ENCODE assay signal across 10 cellular contexts in the genomic region with DNA sequence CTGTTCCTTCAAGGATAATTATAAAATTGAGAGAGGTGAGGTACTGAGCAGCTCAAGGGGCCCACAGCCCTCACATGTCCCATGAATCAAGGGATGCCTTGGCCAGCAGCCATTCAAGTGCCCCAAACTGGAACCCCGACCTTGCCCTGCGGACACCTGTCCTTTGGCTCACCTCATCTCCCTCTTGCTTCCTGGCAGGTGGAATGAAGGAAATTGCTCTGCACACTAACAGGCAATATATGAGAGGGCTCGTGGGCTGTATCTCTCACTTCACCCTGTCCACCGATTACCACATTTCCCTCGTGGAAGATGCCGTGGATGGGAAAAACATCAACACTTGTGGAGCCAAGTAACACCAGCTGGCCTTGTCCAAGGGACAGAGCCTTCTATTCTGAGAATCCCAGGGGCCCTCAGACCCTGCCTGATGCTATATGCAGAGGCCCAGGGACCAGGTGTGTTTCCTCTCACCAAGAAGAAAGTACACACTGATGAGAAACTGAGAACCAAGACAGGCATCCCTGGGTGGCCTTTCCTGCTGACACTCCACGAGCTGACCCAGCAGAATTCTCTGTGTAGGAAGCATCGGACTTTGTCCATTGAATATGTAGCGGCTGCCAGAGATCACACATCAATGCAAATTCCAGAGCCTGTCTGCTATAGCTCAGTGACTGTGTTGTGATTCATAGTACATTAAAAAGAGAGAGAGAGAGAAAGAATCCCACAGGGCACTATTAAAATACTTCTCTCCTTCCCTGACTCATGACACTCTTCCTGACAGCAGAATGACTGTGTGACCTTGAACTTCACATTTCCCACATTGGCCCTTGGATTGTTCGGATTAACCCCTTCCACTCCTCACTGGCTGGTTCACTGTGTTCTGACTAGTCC.
DNase-seq lines count a peak whose midpoint lies in the region; ATAC-seq, FAIRE-seq and TF ChIP-seq lines count a peak whose summit lies in the region.
"Had no signal": no experiment of that assay in that cellular context is flagged by ENCODE, and none has a peak within 500 bp of the region (broad histone marks: within the 10 kb centered on the region; RNA-seq: fewer than 3 reads in every experiment).

No MANE protein-coding gene starts in this region.

- POLR2A ChIA-PET in HCT116 (lab: Charles Lee) = no interaction called here

- DNase-seq in HCT116 (ENCODE audit: low read depth, low spot score) (peak; percentile 84), astrocyte of the hippocampus (ENCODE audit: low read depth, low spot score) (peak; percentile 84), kidney (no peak), ecto neural progenitor cell (ENCODE audit: low spot score) (no peak), NCI-H1092 treated with DMSO at 0.1 percent for 48 hours (lab: John Stamatoyannopoulos, UW) (no peak)
- no peak for DNase-seq in stimulated activated CD4-positive, alpha-beta T cell treated with anti-CD3 and anti-CD28 coated beads, Interleukin-4, amount 100 ng/mL, for 24 hours
- DNase-seq: NCI-H2081 treated with DMSO at 0.1 percent for 48 hours; stimulated activated CD4-positive, alpha-beta T cell treated with anti-CD3 and anti-CD28 coated beads, Interleukin-15, amount 100 ng/mL, for 24 hours had no signal

- RAD21 ChIA-PET in HCT116 (lab: Charles Lee; ENCODE audit: low non-redundant PET in 1 of 2, low total read pairs in 2 of 2, uncharacterized antibody in 2 of 2, unreplicated experiment in 2 of 2) = no interaction called here

- H3K4me1 ChIP-seq in HCT116 (ENCODE audit: control insufficient read depth in 1 of 2, insufficient read depth in 2 of 2, low read length in 2 of 2) (peaks cover 27 to 67% of the 10 kb centered on the region in 2 experiments), kidney (ENCODE audit: control insufficient read depth in 1 of 2, insufficient read depth in 1 of 2, low read depth in 1 of 2, low read length in 2 of 2) (peaks cover 51 to 53% of the 10 kb centered on the region in 2 donors), stomach smooth muscle (ENCODE audit: control insufficient read depth, insufficient read depth, low read length) (peaks cover 61% of the 10 kb centered on the region)

- TF ChIP-seq CTCF in HCT116 (IDR thresholded peaks at IDR 0.05 in 2 of 3, conservative IDR thresholded peaks at IDR 0.05 in 1 of 3; ENCODE audit: borderline replicate concordance in 1 of 3, insufficient read depth in 1 of 3, low read depth in 2 of 3, low read length in 2 of 3) (no peak), kidney (IDR thresholded peaks at IDR 0.05; ENCODE audit: borderline replicate concordance, extremely low read depth, insufficient read depth) (no peak)

- no TSS peak for BruUV-seq in HCT116 (replicated peaks; lab: Mats Ljungman, UMichigan)

- H3K27ac ChIP-seq in HCT116 (ENCODE audit: low read depth, low read length) (no peak overlapping the region), kidney (ENCODE audit: low read depth in 2 of 2, low read length in 2 of 2) (peak overlapping the region; percentile 88 to 91), stomach smooth muscle (ENCODE audit: low read length) (peak overlapping the region; percentile 53)

- no peaks in the 10 kb centered on the region for H3K36me3 ChIP-seq in HCT116 (ENCODE audit: control insufficient read depth in 1 of 2, insufficient read depth in 2 of 2, low read length in 2 of 2)
- no peaks in the 10 kb centered on the region for H3K36me3 ChIP-seq in kidney (ENCODE audit: control insufficient read depth in 1 of 2, insufficient read depth in 2 of 2, low read length in 2 of 2)
- H3K36me3 ChIP-seq in stomach smooth muscle (ENCODE audit: control insufficient read depth in 2 of 2, insufficient read depth in 2 of 2, low read length in 2 of 2) = no peaks in the 10 kb centered on the region

- H3K27me3 ChIP-seq in HCT116 (ENCODE audit: insufficient read depth, low read length) (no peaks in the 10 kb centered on the region), stomach smooth muscle (ENCODE audit: control insufficient read depth in 1 of 2, insufficient read depth in 2 of 2, low read length in 2 of 2) (no peaks in the 10 kb centered on the region)

- peak overlapping the region; percentile 10 to 42; a peak in 3 of 4 replicates for H3K4me3 ChIP-seq in HCT116 (replicated peaks in 1 of 2; ENCODE audit: low read depth in 1 of 2, low read length in 2 of 2)
- no peak overlapping the region for H3K4me3 ChIP-seq in kidney (ENCODE audit: low read length in 2 of 2)
- peak overlapping the region in 1 of 2 donors; percentile 22 for H3K4me3 ChIP-seq in stomach smooth muscle (ENCODE audit: low read length in 2 of 2)

- TF ChIP-seq POLR2A in HCT116 (IDR thresholded peaks at IDR 0.05; ENCODE audit: borderline replicate concordance, extremely low read depth, insufficient read depth, insufficient read length) = no peak

- H2AFZ ChIP-seq in HCT116 (ENCODE audit: low read depth, low read length, poor library complexity, severe bottlenecking) = peak overlapping the region; percentile 88

- FAIRE-seq in kidney (lab: Jason Lieb, UNC) = peak; percentile 23

- CTCF ChIA-PET in HCT116 (lab: Charles Lee) = interaction anchor here (1.3 to 3.6 kb wide), 2 partner anchors 14 to 23 kb away, joined by 3 to 24 read pairs; no protein-coding TSS in a partner anchor

- H3K79me2 ChIP-seq in HCT116 (ENCODE audit: insufficient read depth, low read length) = no peaks in the 10 kb centered on the region

- H3K9ac ChIP-seq in HCT116 (ENCODE audit: low read length) (0 out of 2 replicates have a peak overlapping the region, but pooled peaks have one; percentile 4), kidney (ENCODE audit: low read length in 2 of 2) (no peak overlapping the region), stomach smooth muscle (ENCODE audit: low read length in 2 of 2) (peak overlapping the region in 1 of 2 donors; percentile 2)

- peak overlapping the region; percentile 63 for H3K4me2 ChIP-seq in HCT116 (ENCODE audit: low read length)

- ATAC-seq in HCT116 (peak; percentile 89), GM18907 (IDR thresholded peaks at IDR 0.05; ENCODE audit: unreplicated experiment) (no peak)

- no peaks in the 10 kb centered on the region for H3K9me3 ChIP-seq in HCT116 (ENCODE audit: control insufficient read depth in 1 of 2, insufficient read depth in 1 of 2, low read depth in 1 of 2, low read length in 2 of 2)
- H3K9me3 ChIP-seq in kidney (ENCODE audit: control insufficient read depth in 1 of 2, low read length in 2 of 2) = no peaks in the 10 kb centered on the region
- no peaks in the 10 kb centered on the region for H3K9me3 ChIP-seq in stomach smooth muscle (ENCODE audit: control insufficient read depth in 2 of 2, low read length in 2 of 2)

- no peaks in the 10 kb centered on the region for H3K9me2 ChIP-seq in HCT116 (ENCODE audit: insufficient read depth)

- 0 out of 2 replicates have a peak, but pooled peaks have one; percentile 11 for TF ChIP-seq RAD21 in HCT116 (IDR thresholded peaks at IDR 0.05; ENCODE audit: low read depth)

- intact Hi-C loops in HCT116 (cut with micrococcal nuclease) = no loop called here
- intact Hi-C loops in kidney (cut with DNase I) = no loop called here

- H4K20me1 ChIP-seq in HCT116 (ENCODE audit: insufficient read depth) = no peaks in the 10 kb centered on the region

TF ChIP-seq in HCT116, 20 proteins besides CTCF, POLR2A, EP300 and RAD21 (continues in another document):
- TF ChIP-seq ELF1 (IDR thresholded peaks at IDR 0.05; ENCODE audit: borderline replicate concordance, low read depth) (no peak), JUND (IDR thresholded peaks at IDR 0.05) (peak; percentile 90), SIN3A (IDR thresholded peaks at IDR 0.05; ENCODE audit: low read depth) (peak; percentile 89), FOSL1 (IDR thresholded peaks at IDR 0.05; ENCODE audit: low read depth) (peak; percentile 94), POLR2AphosphoS5 (IDR thresholded peaks at IDR 0.05; ENCODE audit: low read depth, low read length) (peak; percentile 38; the same call in 1 of the 2 replicates), ZNF274 (IDR thresholded peaks at IDR 0.05; ENCODE audit: low read depth, low read length) (no peak), EGR1 (IDR thresholded peaks at IDR 0.05; ENCODE audit: low read depth) (no peak), EZH2 (IDR thresholded peaks at IDR 0.05) (no peak), TCF7L2 (IDR thresholded peaks at IDR 0.05; ENCODE audit: borderline replicate concordance, extremely low read depth, insufficient read depth, insufficient read length) (peak; percentile 88), ZFX (IDR thresholded peaks at IDR 0.05) (no peak), SP1 (IDR thresholded peaks at IDR 0.05; ENCODE audit: low read depth) (peak; percentile 94), EZH2phosphoT487 (IDR thresholded peaks at IDR 0.05; ENCODE audit: borderline replicate concordance) (no peak)
- TF ChIP-seq, protein P1, sequence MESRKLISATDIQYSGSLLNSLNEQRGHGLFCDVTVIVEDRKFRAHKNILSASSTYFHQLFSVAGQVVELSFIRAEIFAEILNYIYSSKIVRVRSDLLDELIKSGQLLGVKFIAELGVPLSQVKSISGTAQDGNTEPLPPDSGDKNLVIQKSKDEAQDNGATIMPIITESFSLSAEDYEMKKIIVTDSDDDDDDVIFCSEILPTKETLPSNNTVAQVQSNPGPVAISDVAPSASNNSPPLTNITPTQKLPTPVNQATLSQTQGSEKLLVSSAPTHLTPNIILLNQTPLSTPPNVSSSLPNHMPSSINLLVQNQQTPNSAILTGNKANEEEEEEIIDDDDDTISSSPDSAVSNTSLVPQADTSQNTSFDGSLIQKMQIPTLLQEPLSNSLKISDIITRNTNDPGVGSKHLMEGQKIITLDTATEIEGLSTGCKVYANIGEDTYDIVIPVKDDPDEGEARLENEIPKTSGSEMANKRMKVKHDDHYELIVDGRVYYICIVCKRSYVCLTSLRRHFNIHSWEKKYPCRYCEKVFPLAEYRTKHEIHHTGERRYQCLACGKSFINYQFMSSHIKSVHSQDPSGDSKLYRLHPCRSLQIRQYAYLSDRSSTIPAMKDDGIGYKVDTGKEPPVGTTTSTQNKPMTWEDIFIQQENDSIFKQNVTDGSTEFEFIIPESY (IDR thresholded peaks at IDR 0.05; ENCODE audit: extremely low read depth, insufficient replicate concordance, low read length) = no peak

Comparison
In these comparisons a context has a peak if more than half of its experiments do, and no peak if none do; other contexts are left out.
1. DNase-seq: peak in HCT116 (single experiment) and astrocyte of the hippocampus (single experiment); none in kidney (single experiment), ecto neural progenitor cell (single experiment), NCI-H1092 treated with DMSO at 0.1 percent for 48 hours (single experiment) and stimulated activated CD4-positive, alpha-beta T cell treated with anti-CD3 and anti-CD28 coated beads, Interleukin-4, amount 100 ng/mL, for 24 hours (single experiment).
2. H3K4me3 ChIP-seq: peak in HCT116 (2 of 2); none in kidney (0 of 2).